8 cellular contexts compared by ENCODE assay signal in the genomic region with DNA sequence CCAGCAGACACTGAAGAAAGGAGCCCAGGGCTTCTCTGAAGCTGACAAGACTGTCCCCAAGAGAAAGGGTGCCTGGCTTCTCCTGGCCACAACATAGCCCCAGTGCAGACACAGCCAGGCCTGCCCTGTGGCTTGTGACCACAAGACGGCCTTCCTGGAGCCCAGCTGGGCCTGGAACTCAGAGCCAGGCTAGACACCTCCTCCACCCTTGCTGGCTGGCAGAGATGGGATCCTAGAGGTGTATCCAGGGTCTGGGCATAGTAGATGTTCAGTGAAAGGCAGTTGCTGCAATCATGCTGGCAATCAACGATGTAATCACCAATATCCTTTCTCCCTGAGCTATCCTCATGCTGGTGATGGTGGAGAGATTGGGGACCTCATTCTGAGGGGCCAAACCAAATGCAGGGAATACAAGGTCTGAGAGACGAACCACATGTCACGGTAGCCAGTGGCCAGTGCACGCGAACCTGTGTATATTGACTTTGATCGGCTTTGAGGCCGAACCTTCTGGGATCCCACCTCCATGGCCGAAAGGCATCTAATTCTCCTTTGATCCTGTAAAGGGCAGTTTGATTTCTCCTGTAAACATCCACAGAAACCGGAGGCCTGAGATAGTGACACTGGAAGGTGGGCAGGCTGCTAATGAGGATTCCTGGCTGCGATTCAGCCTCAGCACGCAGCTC.
DNase-seq lines count a peak whose midpoint lies in the region; ATAC-seq, FAIRE-seq and TF ChIP-seq lines count a peak whose summit lies in the region.

No MANE protein-coding gene starts in this region.

- no peak overlapping the region for H3K9ac ChIP-seq in kidney (ENCODE audit: low read length in 2 of 2)

- no peak for FAIRE-seq in kidney (lab: Jason Lieb, UNC)

- peaks cover 0 to 6% of the 10 kb centered on the region in 2 donors for H3K4me1 ChIP-seq in kidney (ENCODE audit: control insufficient read depth in 1 of 2, insufficient read depth in 1 of 2, low read depth in 1 of 2, low read length in 2 of 2)
- no peaks in the 10 kb centered on the region for H3K4me1 ChIP-seq in testis

- no peak overlapping the region for H3K27ac ChIP-seq in kidney (ENCODE audit: low read depth in 2 of 2, low read length in 2 of 2)
- H3K27ac ChIP-seq in testis: no peak overlapping the region

- CTCF ChIA-PET in activated CD4-positive, alpha-beta memory T cell treated with anti-CD3 and anti-CD28 coated beads, Interleukin-2, amount 10 ng/mL, durations not matched to agents 7 days and 5 days (lab: Charles Lee): no interaction called here
- CTCF ChIA-PET in activated naive CD4-positive, alpha-beta T cell treated with anti-CD3 and anti-CD28 coated beads, Interleukin-2, amount 10 ng/mL, durations not matched to agents 7 days and 5 days (lab: Charles Lee): no interaction called here

- DNase-seq in activated CD8-positive, alpha-beta memory T cell treated with anti-CD3 and anti-CD28 coated beads, Interleukin-2, amount 50 U/mL, for 48 hours: peak; percentile 40
- no peak for DNase-seq in activated CD8-positive, alpha-beta memory T cell treated with anti-CD3 and anti-CD28 coated beads, Interleukin-2, amount 50 U/mL, for 4 hours
- DNase-seq in amniotic epithelial cell (ENCODE audit: low read depth): peak; percentile 10
- DNase-seq in kidney: no peak
- peak; percentile 5 for DNase-seq in testis
- no peak for DNase-seq in activated CD4-positive, alpha-beta memory T cell treated with anti-CD3 and anti-CD28 coated beads, Interleukin-2, amount 10 ng/mL, durations not matched to agents 7 days and 5 days
- no peak for DNase-seq in activated naive CD4-positive, alpha-beta T cell treated with anti-CD3 and anti-CD28 coated beads, Interleukin-2, amount 10 ng/mL, durations not matched to agents 7 days and 5 days

- H3K4me3 Mint-ChIP-seq in activated CD4-positive, alpha-beta memory T cell treated with anti-CD3 and anti-CD28 coated beads, Interleukin-2, amount 10 ng/mL, durations not matched to agents 7 days and 5 days: no peak overlapping the region
- no peak overlapping the region for H3K4me3 Mint-ChIP-seq in activated naive CD4-positive, alpha-beta T cell treated with anti-CD3 and anti-CD28 coated beads, Interleukin-2, amount 10 ng/mL, durations not matched to agents 7 days and 5 days

- no peaks in the 10 kb centered on the region for H3K36me3 Mint-ChIP-seq in activated CD4-positive, alpha-beta memory T cell treated with anti-CD3 and anti-CD28 coated beads, Interleukin-2, amount 10 ng/mL, durations not matched to agents 7 days and 5 days (ENCODE audit: low read depth)
- no peaks in the 10 kb centered on the region for H3K36me3 Mint-ChIP-seq in activated naive CD4-positive, alpha-beta T cell treated with anti-CD3 and anti-CD28 coated beads, Interleukin-2, amount 10 ng/mL, durations not matched to agents 7 days and 5 days

- H3K36me3 ChIP-seq in kidney (ENCODE audit: control insufficient read depth in 1 of 2, insufficient read depth in 2 of 2, low read length in 2 of 2) (no peaks in the 10 kb centered on the region), testis (ENCODE audit: low read depth, missing control alignments) (no peaks in the 10 kb centered on the region)

- H3K27ac Mint-ChIP-seq in activated CD4-positive, alpha-beta memory T cell treated with anti-CD3 and anti-CD28 coated beads, Interleukin-2, amount 10 ng/mL, durations not matched to agents 7 days and 5 days: no peak overlapping the region
- H3K27ac Mint-ChIP-seq in activated naive CD4-positive, alpha-beta T cell treated with anti-CD3 and anti-CD28 coated beads, Interleukin-2, amount 10 ng/mL, durations not matched to agents 7 days and 5 days: no peak overlapping the region

- ATAC-seq in HG03571 (IDR thresholded peaks at IDR 0.05; ENCODE audit: unreplicated experiment): no peak

- 67 to 70% methylated on average over 11 to 12 of the region's 12 CpGs for WGBS in testis, 2 donors

- no peaks in the 10 kb centered on the region for H3K9me3 Mint-ChIP-seq in activated CD4-positive, alpha-beta memory T cell treated with anti-CD3 and anti-CD28 coated beads, Interleukin-2, amount 10 ng/mL, durations not matched to agents 7 days and 5 days
- peaks cover 3% of the 10 kb centered on the region for H3K9me3 Mint-ChIP-seq in activated naive CD4-positive, alpha-beta T cell treated with anti-CD3 and anti-CD28 coated beads, Interleukin-2, amount 10 ng/mL, durations not matched to agents 7 days and 5 days

- POLR2A ChIA-PET in activated CD4-positive, alpha-beta memory T cell treated with anti-CD3 and anti-CD28 coated beads, Interleukin-2, amount 10 ng/mL, durations not matched to agents 7 days and 5 days (lab: Charles Lee): interaction anchor here (1.2 kb wide), 1 partner anchor 8 kb away, joined by 3 read pairs; no protein-coding TSS in a partner anchor

- H3K27me3 Mint-ChIP-seq in activated CD4-positive, alpha-beta memory T cell treated with anti-CD3 and anti-CD28 coated beads, Interleukin-2, amount 10 ng/mL, durations not matched to agents 7 days and 5 days: peaks cover 2% of the 10 kb centered on the region
- H3K27me3 Mint-ChIP-seq in activated naive CD4-positive, alpha-beta T cell treated with anti-CD3 and anti-CD28 coated beads, Interleukin-2, amount 10 ng/mL, durations not matched to agents 7 days and 5 days: peaks cover 29% of the 10 kb centered on the region

- intact Hi-C loops in kidney (cut with DNase I): no loop called here
- intact Hi-C loops in testis (cut with DNase I; ENCODE audit: low total_unique reads): no loop called here

- no peak for TF ChIP-seq CTCF in kidney (IDR thresholded peaks at IDR 0.05; ENCODE audit: borderline replicate concordance, extremely low read depth, insufficient read depth)
- no peak for TF ChIP-seq CTCF in testis (IDR thresholded peaks at IDR 0.05)

- H3K4me3 ChIP-seq in kidney (ENCODE audit: low read length in 2 of 2) (peak overlapping the region; percentile 18 to 32), testis (peak overlapping the region in 1 of 2 donors; percentile 10)

- no peaks in the 10 kb centered on the region for H3K4me1 Mint-ChIP-seq in activated CD4-positive, alpha-beta memory T cell treated with anti-CD3 and anti-CD28 coated beads, Interleukin-2, amount 10 ng/mL, durations not matched to agents 7 days and 5 days
- H3K4me1 Mint-ChIP-seq in activated naive CD4-positive, alpha-beta T cell treated with anti-CD3 and anti-CD28 coated beads, Interleukin-2, amount 10 ng/mL, durations not matched to agents 7 days and 5 days: no peaks in the 10 kb centered on the region

- no peak for TF ChIP-seq POLR2A in testis (IDR thresholded peaks at IDR 0.05)

- no peaks in the 10 kb centered on the region for H3K27me3 ChIP-seq in testis

- H3K9me3 ChIP-seq in kidney (ENCODE audit: control insufficient read depth in 1 of 2, low read length in 2 of 2) (peaks cover 0 to 3% of the 10 kb centered on the region in 2 donors), testis (no peaks in the 10 kb centered on the region)

Comparison
In these comparisons a context has a peak if more than half of its experiments do, and no peak if none do; other contexts are left out.
1. DNase-seq: peak in activated CD8-positive, alpha-beta memory T cell treated with anti-CD3 and anti-CD28 coated beads, Interleukin-2, amount 50 U/mL, for 48 hours (single experiment), amniotic epithelial cell (single experiment) and testis (single experiment); none in activated CD8-positive, alpha-beta memory T cell treated with anti-CD3 and anti-CD28 coated beads, Interleukin-2, amount 50 U/mL, for 4 hours (single experiment), kidney (single experiment), activated CD4-positive, alpha-beta memory T cell treated with anti-CD3 and anti-CD28 coated beads, Interleukin-2, amount 10 ng/mL, durations not matched to agents 7 days and 5 days (single experiment) and activated naive CD4-positive, alpha-beta T cell treated with anti-CD3 and anti-CD28 coated beads, Interleukin-2, amount 10 ng/mL, durations not matched to agents 7 days and 5 days (single experiment).